ENCODE assay signal across 15 cellular contexts in the genomic region with DNA sequence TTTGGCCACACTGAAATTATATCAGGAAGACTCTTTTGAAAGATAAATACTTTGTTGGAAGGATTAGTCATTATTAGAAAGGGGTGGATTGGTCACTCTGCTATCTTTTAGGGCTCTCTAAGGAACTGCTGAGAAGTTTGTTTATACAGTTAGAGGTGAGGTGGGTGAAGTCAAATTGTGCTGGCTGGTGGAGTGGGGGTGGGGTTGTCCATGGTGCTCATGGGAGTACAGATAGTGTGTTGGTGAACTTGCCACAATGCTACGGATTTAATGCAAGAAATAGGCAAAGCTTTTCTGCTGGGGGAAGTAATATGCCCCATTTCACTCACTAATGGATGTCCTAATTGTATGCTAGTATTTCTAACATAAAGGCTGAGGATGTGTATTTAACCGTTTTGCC. TPM values are rescaled to one million over a fixed set of nuclear protein-coding genes. Genes with fewer than 3 reads are reported as not detected.
DNase-seq lines count a peak whose midpoint lies in the region; ATAC-seq and TF ChIP-seq lines count a peak whose summit lies in the region.
"Had no signal": no experiment of that assay in that cellular context is flagged by ENCODE, and none has a peak within 500 bp of the region (broad histone marks: within the 10 kb centered on the region; RNA-seq: fewer than 3 reads in every experiment).

No MANE protein-coding gene starts in this region.

- H3K36me3 Mint-ChIP-seq in T-helper 2 cell treated with Interferon-gamma antibody and Interleukin-4, amounts not matched to agents 5 μg/mL and 100 μg/mL, for 36 hours (ENCODE audit: low read depth), result peaks cover 36% of the 10 kb centered on the region
- H3K36me3 Mint-ChIP-seq in endothelial cell (ENCODE audit: low read depth, unreplicated experiment), result peaks cover 26% of the 10 kb centered on the region
- peaks cover 50% of the 10 kb centered on the region for H3K36me3 Mint-ChIP-seq in stimulated activated effector memory CD8-positive, alpha-beta T cell treated with anti-CD3 and anti-CD28 coated beads, Interleukin-12 subunit alpha, Interleukin-12 subunit beta, amount 100 ng/mL, for 72 hours

- TF ChIP-seq CTCF in endothelial cell (IDR thresholded peaks at IDR 0.05; ENCODE audit: unreplicated experiment), result no peak

- H3K4me3 Mint-ChIP-seq in T-helper 2 cell treated with Interferon-gamma antibody and Interleukin-4, amounts not matched to agents 5 μg/mL and 100 μg/mL, for 36 hours, result no peak overlapping the region
- no peak overlapping the region for H3K4me3 Mint-ChIP-seq in endothelial cell (ENCODE audit: unreplicated experiment)
- no peak overlapping the region for H3K4me3 Mint-ChIP-seq in stimulated activated effector memory CD8-positive, alpha-beta T cell treated with anti-CD3 and anti-CD28 coated beads, Interleukin-12 subunit alpha, Interleukin-12 subunit beta, amount 100 ng/mL, for 72 hours
- H3K4me3 Mint-ChIP-seq: mesothelial cell of epicardium had no signal

- peaks cover 10% of the 10 kb centered on the region for H3K9me3 Mint-ChIP-seq in T-helper 2 cell treated with Interferon-gamma antibody and Interleukin-4, amounts not matched to agents 5 μg/mL and 100 μg/mL, for 36 hours
- no peaks in the 10 kb centered on the region for H3K9me3 Mint-ChIP-seq in endothelial cell (ENCODE audit: unreplicated experiment)
- peaks cover 2% of the 10 kb centered on the region for H3K9me3 Mint-ChIP-seq in stimulated activated effector memory CD8-positive, alpha-beta T cell treated with anti-CD3 and anti-CD28 coated beads, Interleukin-12 subunit alpha, Interleukin-12 subunit beta, amount 100 ng/mL, for 72 hours

- H3K27me3 Mint-ChIP-seq in T-helper 2 cell treated with Interferon-gamma antibody and Interleukin-4, amounts not matched to agents 5 μg/mL and 100 μg/mL, for 36 hours (ENCODE audit: low read depth), result no peaks in the 10 kb centered on the region
- peaks cover 7% of the 10 kb centered on the region for H3K27me3 Mint-ChIP-seq in endothelial cell (ENCODE audit: unreplicated experiment)

- peaks cover 63% of the 10 kb centered on the region for H3K4me1 Mint-ChIP-seq in T-helper 2 cell treated with Interferon-gamma antibody and Interleukin-4, amounts not matched to agents 5 μg/mL and 100 μg/mL, for 36 hours (ENCODE audit: low read depth)
- H3K4me1 Mint-ChIP-seq in endothelial cell (ENCODE audit: unreplicated experiment), result peaks cover 74% of the 10 kb centered on the region
- peaks cover 94% of the 10 kb centered on the region for H3K4me1 Mint-ChIP-seq in stimulated activated effector memory CD8-positive, alpha-beta T cell treated with anti-CD3 and anti-CD28 coated beads, Interleukin-12 subunit alpha, Interleukin-12 subunit beta, amount 100 ng/mL, for 72 hours

- no peak for DNase-seq in T-helper 2 cell treated with Interferon-gamma antibody and Interleukin-4, amounts not matched to agents 5 μg/mL and 100 μg/mL, for 36 hours (ENCODE audit: low spot score)
- DNase-seq in T-helper 2 cell (no peak), M059J (ENCODE audit: low read depth) (peak; percentile 49), endothelial cell (ENCODE audit: low spot score) (no peak), activated gamma-delta T cell treated with Interleukin-2 at 50 U/mL for 16 hours (no peak), SKM-1 (lab: John Stamatoyannopoulos, UW; ENCODE audit: unreplicated experiment) (no peak)
- DNase-seq in stimulated activated effector memory CD8-positive, alpha-beta T cell treated with anti-CD3 and anti-CD28 coated beads, Interleukin-12 subunit alpha, Interleukin-12 subunit beta, amount 100 ng/mL, for 72 hours (ENCODE audit: low spot score in 2 of 2), result no peak
- no peak for DNase-seq in stimulated activated CD4-positive, alpha-beta T cell treated with anti-CD3 and anti-CD28 coated beads, Interleukin-2, amount 100 ng/mL, for 48 hours
- DNase-seq: 8988T; activated CD4-positive, alpha-beta T cell treated with anti-CD3 and anti-CD28 coated beads, Interleukin-2, amount 50 U/mL, for 1 hour; activated T-cell treated with anti-CD3 and anti-CD28 coated beads, Interleukin-2, amount 50 U/mL, for 48 hours; aorta; dorsolateral prefrontal cortex; tibial artery had no signal

- peak overlapping the region; percentile 14 for H3K27ac Mint-ChIP-seq in T-helper 2 cell treated with Interferon-gamma antibody and Interleukin-4, amounts not matched to agents 5 μg/mL and 100 μg/mL, for 36 hours
- H3K27ac Mint-ChIP-seq in endothelial cell (ENCODE audit: unreplicated experiment), result peak overlapping the region; percentile 65
- peak overlapping the region; percentile 41 for H3K27ac Mint-ChIP-seq in stimulated activated effector memory CD8-positive, alpha-beta T cell treated with anti-CD3 and anti-CD28 coated beads, Interleukin-12 subunit alpha, Interleukin-12 subunit beta, amount 100 ng/mL, for 72 hours
- H3K27ac Mint-ChIP-seq: mesothelial cell of epicardium had no signal

- ATAC-seq in stimulated activated effector memory CD8-positive, alpha-beta T cell treated with anti-CD3 and anti-CD28 coated beads, Interleukin-12 subunit alpha, Interleukin-12 subunit beta, amount 100 ng/mL, for 72 hours, result no peak

RNA-seq across cellular contexts. Expression of gene SUSD6, which starts 35.8 kb away (rescaled TPM):
- 7.2 and 8.6 TPM in 2 replicates for total RNA-seq in M059J (2014; rRNA removed; shearing (Covaris generic))
- total RNA-seq in endothelial cell (ENCODE audit: unreplicated experiment), result 71.5 TPM

Comparison
In these comparisons a context has a peak if more than half of its experiments do, and no peak if none do; other contexts are left out.
1. H3K27ac Mint-ChIP-seq: peak in every context shown above with its lines; median percentile 65 in endothelial cell; 41 in stimulated activated effector memory CD8-positive, alpha-beta T cell treated with anti-CD3 and anti-CD28 coated beads, Interleukin-12 subunit alpha, Interleukin-12 subunit beta, amount 100 ng/mL, for 72 hours; 14 in T-helper 2 cell treated with Interferon-gamma antibody and Interleukin-4, amounts not matched to agents 5 μg/mL and 100 μg/mL, for 36 hours.